ENCODE assay signal across 13 cellular contexts in the genomic region with DNA sequence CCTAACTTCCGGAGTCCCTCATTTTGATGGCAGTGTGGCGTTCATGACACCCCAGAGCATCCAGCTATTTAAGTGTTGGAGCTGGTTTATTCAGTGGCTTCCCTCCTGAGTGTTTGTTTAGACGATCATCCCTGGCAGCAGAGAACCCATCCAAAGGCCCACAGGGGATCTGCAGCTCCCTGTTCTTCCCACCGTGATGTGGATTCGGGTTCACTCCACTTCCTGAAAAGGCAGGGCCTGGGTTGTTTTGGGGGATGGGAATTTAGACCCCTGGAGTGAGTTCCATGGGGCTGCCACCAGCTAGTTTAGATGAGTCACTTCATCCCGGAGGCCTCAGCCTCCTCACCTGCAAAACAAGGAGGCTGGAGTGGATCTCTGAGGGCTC. TPM values are rescaled to one million over a fixed set of nuclear protein-coding genes. Genes with fewer than 3 reads are reported as not detected.
DNase-seq lines count a peak whose midpoint lies in the region; ATAC-seq, FAIRE-seq and TF ChIP-seq lines count a peak whose summit lies in the region.
"Had no signal": no experiment of that assay in that cellular context is flagged by ENCODE, and none has a peak within 500 bp of the region (broad histone marks: within the 10 kb centered on the region; RNA-seq: fewer than 3 reads in every experiment).

No MANE protein-coding gene starts in this region.

- POLR2A ChIA-PET in Panc1 (lab: Charles Lee), result no interaction called here
- POLR2A ChIA-PET in endothelial cell of umbilical vein (lab: Charles Lee), result interaction anchor here (2.2 kb wide), 1 partner anchor 16 kb away, joined by 7 read pairs; no protein-coding TSS in a partner anchor

- H3K36me3 ChIP-seq in Panc1 (ENCODE audit: control insufficient read depth, insufficient read depth, low read length), result no peaks in the 10 kb centered on the region
- H3K36me3 ChIP-seq in endothelial cell of umbilical vein (ENCODE audit: control insufficient read depth in 2 of 2, extremely low read depth in 1 of 2, insufficient read depth in 2 of 2, low read length in 2 of 2), result no peaks in the 10 kb centered on the region
- no peaks in the 10 kb centered on the region for H3K36me3 ChIP-seq in pancreas

- CTCF ChIA-PET in Panc1 (lab: Charles Lee) (no interaction called here), endothelial cell of umbilical vein (lab: Charles Lee) (interaction anchor here (0.7 to 2.5 kb wide), 8 partner anchors 9 to 221 kb away, joined by 3 to 16 read pairs (median 4); no protein-coding TSS in a partner anchor)

- FAIRE-seq in endothelial cell of umbilical vein (lab: Jason Lieb, UNC) (no peak), pancreas (lab: Jason Lieb, UNC) (no peak)
- FAIRE-seq: colon, GM12891 had no signal

- H3K9me3 ChIP-seq in Panc1 (ENCODE audit: control insufficient read depth, insufficient read depth, low read depth, low read length) (no peaks in the 10 kb centered on the region), endothelial cell of umbilical vein (replicated peaks; ENCODE audit: control insufficient read depth, insufficient read depth, low read length) (no peaks in the 10 kb centered on the region), pancreas (no peaks in the 10 kb centered on the region)

- peak overlapping the region; percentile 45; the same call in 1 of the 2 replicates for H3K27ac ChIP-seq in Panc1 (ENCODE audit: low read length)
- H3K27ac ChIP-seq in endothelial cell of umbilical vein (ENCODE audit: insufficient read depth, low read depth, low read length), result no peak overlapping the region
- peak overlapping the region in 2 of 4 donors; percentile 57 to 69 for H3K27ac ChIP-seq in pancreas
- H3K27ac ChIP-seq: 22Rv1 had no signal

- ATAC-seq in Panc1 (no peak), pancreas (no peak), GM18502 (IDR thresholded peaks at IDR 0.05; ENCODE audit: poor library complexity, unreplicated experiment) (no peak)

- H3K9me1 ChIP-seq in endothelial cell of umbilical vein (replicated peaks; ENCODE audit: control insufficient read depth, extremely low read depth, insufficient read depth, low read length), result no peaks in the 10 kb centered on the region

- H3K4me1 ChIP-seq in Panc1 (ENCODE audit: control insufficient read depth, insufficient read depth, low read length) (peaks cover 31% of the 10 kb centered on the region), endothelial cell of umbilical vein (ENCODE audit: control insufficient read depth, extremely low read depth, insufficient read depth, low read length) (peaks cover 18% of the 10 kb centered on the region), pancreas (peaks cover 0 to 30% (median 11%) of the 10 kb centered on the region in 3 donors)

- no TSS peak for BruUV-seq in Panc1 (replicated peaks; lab: Mats Ljungman, UMichigan)
- BruUV-seq in endothelial cell of umbilical vein (replicated peaks; lab: Mats Ljungman, UMichigan), result no TSS peak

- peaks cover 52% of the 10 kb centered on the region for H3K79me2 ChIP-seq in endothelial cell of umbilical vein (ENCODE audit: control insufficient read depth, insufficient read depth, low read length)

- H2AFZ ChIP-seq in endothelial cell of umbilical vein (ENCODE audit: low read depth, low read length), result no peak overlapping the region

- no peaks in the 10 kb centered on the region for H3K27me3 ChIP-seq in Panc1 (ENCODE audit: control insufficient read depth, insufficient read depth, low read length)
- H3K27me3 ChIP-seq in endothelial cell of umbilical vein (ENCODE audit: control insufficient read depth in 2 of 2, insufficient read depth in 2 of 2, low read length in 2 of 2), result no peaks in the 10 kb centered on the region
- H3K27me3 ChIP-seq in pancreas, result no peaks in the 10 kb centered on the region

- H3K4me2 ChIP-seq in endothelial cell of umbilical vein (ENCODE audit: insufficient read depth, low read length), result peak overlapping the region; percentile 91

- H3K9ac ChIP-seq in endothelial cell of umbilical vein (replicated peaks; ENCODE audit: extremely low read depth, insufficient read depth, low read length), result no peak overlapping the region

- in situ Hi-C loops in Panc1 (cut with HindIII; ENCODE audit: low pct_unique_long_range_greater_than_20kb, low sequenced_read_pairs), result no loop called here

- dilution Hi-C loops in endothelial cell of umbilical vein (cut with MboI; ENCODE audit: extremely low pct_ligation_motif_present, low sequenced_read_pairs), result no loop called here

- peak overlapping the region in 1 of 2 experiments; percentile 72; a peak in 2 of 4 replicates for H3K4me3 ChIP-seq in Panc1 (ENCODE audit: low read depth in 2 of 2, low read length in 2 of 2)
- H3K4me3 ChIP-seq in endothelial cell of umbilical vein (replicated peaks in 1 of 3; ENCODE audit: insufficient read depth in 1 of 3, low read depth in 1 of 3, low read length in 3 of 3), result peak overlapping the region in 1 of 3 experiments; percentile 85
- peak overlapping the region in 3 of 4 donors; percentile 1 to 82 (median 72) for H3K4me3 ChIP-seq in pancreas

- intact Hi-C loops in Panc1 (cut with micrococcal nuclease; ENCODE audit: unreplicated experiment), result loop anchor here (5.0 kb wide), 1 partner anchor 139 kb away; no protein-coding TSS in a partner anchor
- intact Hi-C loops in endothelial cell of umbilical vein (cut with micrococcal nuclease), result no loop called here
- intact Hi-C loops in pancreas (cut with DNase I), result loop anchor here in 1 of 3 donors (10.0 kb wide), 1 partner anchor 126 kb away; no protein-coding TSS in a partner anchor

- peak; percentile 54 for DNase-seq in DMS53 (lab: John Stamatoyannopoulos, UW)
- DNase-seq in DMS53 treated with DMSO at 0.1 percent for 48 hours (lab: John Stamatoyannopoulos, UW; ENCODE audit: unreplicated experiment), result no peak
- DNase-seq in Panc1 (ENCODE audit: low read depth, low spot score), result no peak
- no peak for DNase-seq in endothelial cell of umbilical vein (ENCODE audit: low read depth, low spot score)
- no peak for DNase-seq in pancreas
- DNase-seq in inferior parietal cortex (ENCODE audit: extremely low spot score), result no peak
- no peak for DNase-seq in central memory CD4-positive, alpha-beta T cell
- DNase-seq: NCI-H524 treated with DMSO at 0.1 percent for 48 hours; stimulated activated CD4-positive, alpha-beta T cell treated with anti-CD3 and anti-CD28 coated beads, Interleukin-15, amount 100 ng/mL, for 24 hours had no signal

- no peaks in the 10 kb centered on the region for H4K20me1 ChIP-seq in endothelial cell of umbilical vein (replicated peaks; ENCODE audit: control insufficient read depth, extremely low read depth, insufficient read depth, low read length)

- no peak for TF ChIP-seq POLR2A in endothelial cell of umbilical vein (IDR thresholded peaks at IDR 0.05; ENCODE audit: low read depth, low read length)

- TF ChIP-seq CTCF in Panc1 (IDR thresholded peaks at IDR 0.05) (no peak), endothelial cell of umbilical vein (IDR thresholded peaks at IDR 0.05; ENCODE audit: extremely low read depth in 1 of 2, insufficient read depth in 1 of 2, low read depth in 1 of 2, low read length in 2 of 2) (no peak), pancreas (IDR thresholded peaks at IDR 0.05) (no peak)

- WGBS in pancreas, 2 donors, result 35 to 39% methylated on average over 6 of the region's 6 CpGs

TF ChIP-seq in endothelial cell of umbilical vein, 7 proteins besides CTCF, POLR2A, EP300 and RAD21:
- TF ChIP-seq POLR2AphosphoS5 (IDR thresholded peaks at IDR 0.05; ENCODE audit: insufficient read depth, low read depth, low read length) (no peak), EZH2 (IDR thresholded peaks at IDR 0.05; ENCODE audit: borderline replicate concordance, low read depth, low read length, severe bottlenecking) (no peak), GATA2 (IDR thresholded peaks at IDR 0.05; ENCODE audit: insufficient read depth, insufficient read length, low read depth, low read length) (no peak), MYC (IDR thresholded peaks at IDR 0.05; ENCODE audit: low read depth, low read length) (no peak), FOS (IDR thresholded peaks at IDR 0.05; ENCODE audit: borderline replicate concordance, insufficient read depth, low read length) (no peak), JUN (IDR thresholded peaks at IDR 0.05; ENCODE audit: borderline replicate concordance, insufficient read depth, insufficient read length, low read depth) (no peak)
- TF ChIP-seq, protein P1, sequence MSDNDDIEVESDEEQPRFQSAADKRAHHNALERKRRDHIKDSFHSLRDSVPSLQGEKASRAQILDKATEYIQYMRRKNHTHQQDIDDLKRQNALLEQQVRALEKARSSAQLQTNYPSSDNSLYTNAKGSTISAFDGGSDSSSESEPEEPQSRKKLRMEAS (IDR thresholded peaks at IDR 0.05; ENCODE audit: insufficient read depth, insufficient read length), result no peak

RNA-seq across cellular contexts. Expression of a gene that starts 2.3 kb away (rescaled TPM):
- total RNA-seq in Panc1 (2021; ENCODE audit: unreplicated experiment) (21.7 TPM), endothelial cell of umbilical vein (55.6 and 80.2 TPM in 2 replicates), pancreas (100 to 1,000 TPM in 4 of 6 donors, 10 to 100 TPM in 2; 68.2 to 134 (median 103) TPM)
- polyA plus RNA-seq in Panc1 (2012; ENCODE audit: insufficient read length), result 12.7 TPM
- polyA plus RNA-seq in endothelial cell of umbilical vein (31.5 and 35.4 TPM in 2 replicates), pancreas (100 to 1,000 TPM in 1 of 2 donors, 10 to 100 TPM in 1; 98.3 to 139 TPM)
- polyA plus RNA-seq in endothelial cell of umbilical vein (2011; cell fraction: cytosol; rRNA removed), result 27.3 and 30.1 TPM in 2 replicates
- 186 and 212 TPM in 2 replicates for polyA plus RNA-seq in endothelial cell of umbilical vein (2011; cell fraction: nucleus; rRNA removed)
- polyA plus RNA-seq in endothelial cell of umbilical vein (2012), result 53.9 and 70.0 TPM in 2 replicates
- polyA minus RNA-seq in endothelial cell of umbilical vein, result 78.7 and 82.4 TPM in 2 replicates
- 11.1 TPM for polyA minus RNA-seq in endothelial cell of umbilical vein (2011; cell fraction: cytosol; rRNA and poly(A)+ RNA removed)
- 102 and 106 TPM in 2 replicates for polyA minus RNA-seq in endothelial cell of umbilical vein (2011; cell fraction: nucleus; rRNA and poly(A)+ RNA removed)
